In the genomic region with DNA sequence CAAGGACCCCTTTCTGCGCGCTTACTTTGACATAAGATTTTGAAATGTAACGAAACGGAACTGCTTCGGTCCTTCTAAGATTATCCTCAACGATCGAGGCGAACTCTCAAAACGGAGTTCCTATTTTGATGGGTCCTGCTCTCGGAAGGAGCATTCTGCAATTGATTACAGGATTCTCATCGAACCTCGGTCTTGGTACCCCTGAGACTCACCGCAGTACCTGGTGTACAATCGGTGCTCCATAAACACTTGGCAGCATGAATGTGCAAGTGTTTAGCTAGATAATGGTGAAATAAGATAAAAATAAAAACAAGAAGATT, we compare ENCODE assay signal across 8 cellular contexts. TPM values are rescaled to one million over a fixed set of nuclear protein-coding genes. Genes with fewer than 3 reads are reported as not detected.
DNase-seq lines count a peak whose midpoint lies in the region; ATAC-seq lines count a peak whose summit lies in the region.

No MANE protein-coding gene starts in this region.

- no peaks in the 10 kb centered on the region for H3K27me3 ChIP-seq in CD8-positive, alpha-beta memory T cell (ENCODE audit: insufficient read depth, low read length, poor library complexity, severe bottlenecking)
- H3K27me3 ChIP-seq in iPS DF 6.9 (ENCODE audit: control insufficient read depth, insufficient read depth, low read length): no peaks in the 10 kb centered on the region
- no peaks in the 10 kb centered on the region for H3K27me3 ChIP-seq in subcutaneous abdominal adipose tissue (ENCODE audit: control insufficient read depth in 5 of 5, insufficient read depth in 4 of 5, low read length in 5 of 5)

- no CpG with 5 or more reads among the region's 14 CpGs for WGBS in iPS DF 6.9 (ENCODE audit: insufficient coverage, insufficient read length)

- peak overlapping the region; percentile 93 for H3K4me3 ChIP-seq in CD8-positive, alpha-beta memory T cell (ENCODE audit: low read length)
- H3K4me3 ChIP-seq in iPS DF 6.9 (ENCODE audit: low read length): peak overlapping the region; percentile 58; the same call in 1 of the 2 replicates
- H3K4me3 ChIP-seq in subcutaneous abdominal adipose tissue (ENCODE audit: low read depth in 1 of 5, low read length in 5 of 5): peak overlapping the region; percentile 80 to 100 (median 99)

- peak overlapping the region; percentile 94 to 99 (median 96) for H3K4me3 Mint-ChIP-seq in CD8-positive, alpha-beta memory T cell
- H3K4me3 Mint-ChIP-seq in activated CD4-positive, alpha-beta memory T cell treated with anti-CD3 and anti-CD28 coated beads, Interleukin-2, amount 10 ng/mL, durations not matched to agents 7 days and 5 days: peak overlapping the region; percentile 96

- POLR2A ChIA-PET in CD8-positive, alpha-beta memory T cell (lab: Charles Lee): interaction anchor here (0.6 to 4.4 kb wide), 10 partner anchors 9 to 280 kb away, joined by 3 to 73 read pairs (median 10); a partner anchor contains a TSS
- POLR2A ChIA-PET in activated CD4-positive, alpha-beta memory T cell treated with anti-CD3 and anti-CD28 coated beads, Interleukin-2, amount 10 ng/mL, durations not matched to agents 7 days and 5 days (lab: Charles Lee): interaction anchor here (0.8 to 6.1 kb wide), 40 partner anchors 9 to 459 kb away, joined by 3 to 159 read pairs (median 7); a partner anchor contains a TSS

- DNase-seq in CD8-positive, alpha-beta memory T cell: no peak
- DNase-seq in activated CD4-positive, alpha-beta memory T cell treated with anti-CD3 and anti-CD28 coated beads, Interleukin-2, amount 10 ng/mL, durations not matched to agents 7 days and 5 days: no peak
- DNase-seq in iPS DF 6.9 (ENCODE audit: low read depth, low spot score): no peak
- no peak for DNase-seq in stimulated activated CD4-positive, alpha-beta T cell treated with anti-CD3 and anti-CD28 coated beads, Interleukin-1b, Interleukin-23, amount 100 ng/mL, for 48 hours
- DNase-seq in activated CD8-positive, alpha-beta memory T cell treated with anti-CD3 and anti-CD28 coated beads, Interleukin-2, amount 50 U/mL, for 48 hours: no peak

- no peaks in the 10 kb centered on the region for H3K9me3 ChIP-seq in CD8-positive, alpha-beta memory T cell (ENCODE audit: low read length)
- no peaks in the 10 kb centered on the region for H3K9me3 ChIP-seq in iPS DF 6.9 (ENCODE audit: control insufficient read depth, insufficient read depth, low read length)
- H3K9me3 ChIP-seq in subcutaneous abdominal adipose tissue (ENCODE audit: control insufficient read depth in 5 of 5, low read length in 5 of 5): no peaks in the 10 kb centered on the region

- H3K27me3 Mint-ChIP-seq in CD8-positive, alpha-beta memory T cell: no peaks in the 10 kb centered on the region
- H3K27me3 Mint-ChIP-seq in activated CD4-positive, alpha-beta memory T cell treated with anti-CD3 and anti-CD28 coated beads, Interleukin-2, amount 10 ng/mL, durations not matched to agents 7 days and 5 days: no peaks in the 10 kb centered on the region

- H3K27ac ChIP-seq in CD8-positive, alpha-beta memory T cell (ENCODE audit: low read depth, low read length): peak overlapping the region; percentile 79
- H3K27ac ChIP-seq in iPS DF 6.9 (ENCODE audit: low read length) (no peak overlapping the region), subcutaneous abdominal adipose tissue (ENCODE audit: low read depth, low read length) (peak overlapping the region; percentile 95)

- peaks cover 40 to 50% (median 49%) of the 10 kb centered on the region in 3 donors for H3K4me1 Mint-ChIP-seq in CD8-positive, alpha-beta memory T cell
- H3K4me1 Mint-ChIP-seq in activated CD4-positive, alpha-beta memory T cell treated with anti-CD3 and anti-CD28 coated beads, Interleukin-2, amount 10 ng/mL, durations not matched to agents 7 days and 5 days: peaks cover 47% of the 10 kb centered on the region

- peaks cover 21% of the 10 kb centered on the region for H3K36me3 ChIP-seq in CD8-positive, alpha-beta memory T cell (ENCODE audit: insufficient read depth, low read length)
- H3K36me3 ChIP-seq in iPS DF 6.9 (ENCODE audit: control insufficient read depth, insufficient read depth, low read length) (no peaks in the 10 kb centered on the region), subcutaneous abdominal adipose tissue (ENCODE audit: control insufficient read depth in 5 of 5, insufficient read depth in 5 of 5, low read length in 5 of 5) (peaks cover 4 to 19% (median 10%) of the 10 kb centered on the region in 5 donors)

- ATAC-seq in HG02588 (IDR thresholded peaks at IDR 0.05; ENCODE audit: unreplicated experiment): peak; percentile 13
- ATAC-seq in GM18870 (IDR thresholded peaks at IDR 0.05; ENCODE audit: unreplicated experiment): no peak

- peak overlapping the region; percentile 83 to 99 (median 96) for H3K27ac Mint-ChIP-seq in CD8-positive, alpha-beta memory T cell
- peak overlapping the region; percentile 94 for H3K27ac Mint-ChIP-seq in activated CD4-positive, alpha-beta memory T cell treated with anti-CD3 and anti-CD28 coated beads, Interleukin-2, amount 10 ng/mL, durations not matched to agents 7 days and 5 days

- H3K9ac ChIP-seq in subcutaneous abdominal adipose tissue (ENCODE audit: low read length in 5 of 5): peak overlapping the region in 3 of 5 donors; percentile 95 to 100 (median 99)

- CTCF ChIA-PET in CD8-positive, alpha-beta memory T cell (lab: Charles Lee): interaction anchor here (0.7 to 8.0 kb wide), 38 partner anchors 11 to 392 kb away, joined by 3 to 203 read pairs (median 5); a partner anchor contains a TSS
- CTCF ChIA-PET in activated CD4-positive, alpha-beta memory T cell treated with anti-CD3 and anti-CD28 coated beads, Interleukin-2, amount 10 ng/mL, durations not matched to agents 7 days and 5 days (lab: Charles Lee): interaction anchor here (0.5 to 8.9 kb wide), 42 partner anchors 11 to 468 kb away, joined by 3 to 274 read pairs (median 5); a partner anchor contains a TSS

- peaks cover 0 to 31% (median 6%) of the 10 kb centered on the region in 3 donors for H3K36me3 Mint-ChIP-seq in CD8-positive, alpha-beta memory T cell
- H3K36me3 Mint-ChIP-seq in activated CD4-positive, alpha-beta memory T cell treated with anti-CD3 and anti-CD28 coated beads, Interleukin-2, amount 10 ng/mL, durations not matched to agents 7 days and 5 days (ENCODE audit: low read depth): peaks cover 29% of the 10 kb centered on the region

- H3K4me1 ChIP-seq in CD8-positive, alpha-beta memory T cell (ENCODE audit: insufficient read depth, low read length): peaks cover 28% of the 10 kb centered on the region
- H3K4me1 ChIP-seq in iPS DF 6.9 (ENCODE audit: control insufficient read depth, insufficient read depth, low read length): no peaks in the 10 kb centered on the region
- peaks cover 0 to 33% (median 19%) of the 10 kb centered on the region in 5 donors for H3K4me1 ChIP-seq in subcutaneous abdominal adipose tissue (ENCODE audit: control insufficient read depth in 5 of 5, insufficient read depth in 5 of 5, low read length in 5 of 5)

- H3K9me3 Mint-ChIP-seq in CD8-positive, alpha-beta memory T cell: no peaks in the 10 kb centered on the region
- no peaks in the 10 kb centered on the region for H3K9me3 Mint-ChIP-seq in activated CD4-positive, alpha-beta memory T cell treated with anti-CD3 and anti-CD28 coated beads, Interleukin-2, amount 10 ng/mL, durations not matched to agents 7 days and 5 days

RNA-seq across cellular contexts. Expression of a gene that starts 0.5 kb away (rescaled TPM):
- total RNA-seq in CD8-positive, alpha-beta memory T cell: 10 to 100 TPM; 69.2 to 71.9 TPM
- 48.9 TPM for polyA plus RNA-seq in CD8-positive, alpha-beta memory T cell
- 10 to 100 TPM; 64.7 to 73.3 TPM for total RNA-seq in activated CD4-positive, alpha-beta memory T cell treated with anti-CD3 and anti-CD28 coated beads, Interleukin-2, amount 10 ng/mL, durations not matched to agents 7 days and 5 days

RNA-seq across cellular contexts. Expression of a gene that starts 39.8 kb away (rescaled TPM):
- 100 to 1,000 TPM; 168 TPM for total RNA-seq in CD8-positive, alpha-beta memory T cell
- polyA plus RNA-seq in CD8-positive, alpha-beta memory T cell: 174 TPM
- total RNA-seq in activated CD4-positive, alpha-beta memory T cell treated with anti-CD3 and anti-CD28 coated beads, Interleukin-2, amount 10 ng/mL, durations not matched to agents 7 days and 5 days: 100 to 1,000 TPM; 198 to 199 TPM
